Comparison of ENCODE assay signal across 8 cellular contexts in the genomic region with DNA sequence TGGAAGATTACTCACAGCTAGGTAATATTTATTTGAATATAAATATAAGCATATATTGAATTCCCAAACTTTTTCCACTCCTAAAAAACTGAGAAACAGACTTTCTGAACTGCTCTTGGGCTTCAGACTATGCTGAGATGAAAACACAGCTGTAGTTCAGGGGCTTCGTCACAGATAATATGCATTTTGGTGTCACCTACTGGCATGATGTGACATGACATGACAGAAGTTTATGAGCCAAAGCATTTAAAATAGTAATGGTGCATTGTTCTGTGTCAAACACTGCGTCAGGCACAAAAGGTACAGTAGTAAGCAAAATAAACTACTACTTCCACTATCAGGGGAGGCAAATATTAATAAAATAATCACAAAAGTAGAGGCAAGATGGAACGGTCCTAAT.
DNase-seq lines count a peak whose midpoint lies in the region; ATAC-seq and TF ChIP-seq lines count a peak whose summit lies in the region.

No MANE protein-coding gene starts in this region.

- H3K4me1 Mint-ChIP-seq in mesothelial cell of epicardium, result peaks cover 1% of the 10 kb centered on the region

- no peaks in the 10 kb centered on the region for H3K36me3 ChIP-seq in ACC112 (ENCODE audit: insufficient read depth, low read length)
- no peaks in the 10 kb centered on the region for H3K36me3 ChIP-seq in breast epithelium

- H3K4me3 ChIP-seq in ACC112 (ENCODE audit: low read depth, low read length), result no peak overlapping the region
- no peak overlapping the region for H3K4me3 ChIP-seq in breast epithelium

- H3K27me3 Mint-ChIP-seq in mesothelial cell of epicardium (ENCODE audit: low read depth), result peaks cover 29% of the 10 kb centered on the region

- peak; percentile 49 for DNase-seq in NCI-H446 treated with DMSO at 0.1 percent for 48 hours (lab: John Stamatoyannopoulos, UW)
- no peak for DNase-seq in breast epithelium (ENCODE audit: low spot score in 2 of 2)
- no peak for DNase-seq in mesothelial cell of epicardium (ENCODE audit: low spot score in 2 of 2, unreplicated experiment in 2 of 2)
- DNase-seq in pons (ENCODE audit: low spot score), result no peak
- DNase-seq in activated effector memory CD4-positive, alpha-beta T cell treated with Interleukin-2 at 50 U/mL for 16 hours, result no peak

- intact Hi-C loops in breast epithelium (cut with DNase I; ENCODE audit: low total_unique reads), result no loop called here

- no peaks in the 10 kb centered on the region for H3K27me3 ChIP-seq in ACC112 (ENCODE audit: insufficient read depth, low read length)
- no peaks in the 10 kb centered on the region for H3K27me3 ChIP-seq in breast epithelium

- no peak overlapping the region for H3K4me3 Mint-ChIP-seq in mesothelial cell of epicardium

- TF ChIP-seq POLR2A in breast epithelium (IDR thresholded peaks at IDR 0.05), result no peak

- H3K27ac ChIP-seq in ACC112 (ENCODE audit: low read depth, low read length) (peak overlapping the region; percentile 91), breast epithelium (no peak overlapping the region)

- ATAC-seq in HG02840 (IDR thresholded peaks at IDR 0.05; ENCODE audit: low FRiP score, unreplicated experiment), result peak; percentile 54

- TF ChIP-seq CTCF in GM12874 (IDR thresholded peaks at IDR 0.05; ENCODE audit: insufficient read depth, low read depth, low read length), result peak; percentile 50
- TF ChIP-seq CTCF in breast epithelium (IDR thresholded peaks at IDR 0.05), result peak in 2 of 3 donors; percentile 44 to 64
- peak; percentile 66 for TF ChIP-seq CTCF in mesothelial cell of epicardium (IDR thresholded peaks at IDR 0.05; ENCODE audit: unreplicated experiment)

- H2AFZ ChIP-seq in ACC112 (ENCODE audit: low read length, unreplicated experiment), result no peak overlapping the region

- H3K27ac Mint-ChIP-seq in mesothelial cell of epicardium, result no peak overlapping the region

- H3K9me3 ChIP-seq in breast epithelium, result no peaks in the 10 kb centered on the region

- no peaks in the 10 kb centered on the region for H3K36me3 Mint-ChIP-seq in mesothelial cell of epicardium

- no peaks in the 10 kb centered on the region for H3K79me2 ChIP-seq in ACC112 (ENCODE audit: control insufficient read depth, insufficient read depth, low read length, unreplicated experiment)

- H3K4me1 ChIP-seq in ACC112 (ENCODE audit: control insufficient read depth, insufficient read depth, low read length, unreplicated experiment) (peaks cover 75% of the 10 kb centered on the region), breast epithelium (no peaks in the 10 kb centered on the region)

- no peaks in the 10 kb centered on the region for H3K9me3 Mint-ChIP-seq in mesothelial cell of epicardium
